Comparison of ENCODE assay signal across 1 cellular context in genomic region chr19:13503570-13504235, GRCh38.
TF ChIP-seq lines count a peak whose summit lies in the region.

No MANE protein-coding gene starts in this region.

TF ChIP-seq in WTC11, 78 proteins besides CTCF, POLR2A, EP300 and RAD21 (continued from another document):
- no peak for TF ChIP-seq AFF4 (CRISPR knock-in tag; IDR thresholded peaks at IDR 0.05; ENCODE audit: borderline replicate concordance)
- no peak for TF ChIP-seq ZNF512 (CRISPR knock-in tag; IDR thresholded peaks at IDR 0.05; ENCODE audit: borderline replicate concordance)
- TF ChIP-seq NR2C2 (CRISPR knock-in tag; IDR thresholded peaks at IDR 0.05): no peak
- TF ChIP-seq MLX (CRISPR knock-in tag; IDR thresholded peaks at IDR 0.05): no peak
- no peak for TF ChIP-seq ZNF416 (CRISPR knock-in tag; IDR thresholded peaks at IDR 0.05)
- no peak for TF ChIP-seq MXD4 (CRISPR knock-in tag; IDR thresholded peaks at IDR 0.05; ENCODE audit: borderline replicate concordance)
